ENCODE assay signal across 12 cellular contexts in genomic region chr7:55306331-55306730, GRCh38. TPM values are rescaled to one million over a fixed set of nuclear protein-coding genes. Genes with fewer than 3 reads are reported as not detected.
DNase-seq lines count a peak whose midpoint lies in the region; ATAC-seq and TF ChIP-seq lines count a peak whose summit lies in the region.
"Had no signal": no experiment of that assay in that cellular context is flagged by ENCODE, and none has a peak within 500 bp of the region (broad histone marks: within the 10 kb centered on the region; RNA-seq: fewer than 3 reads in every experiment).

No MANE protein-coding gene starts in this region.

- peaks cover 49 to 77% of the 10 kb centered on the region in 2 donors for H3K4me1 Mint-ChIP-seq in natural killer cell treated with Interleukin-12 subunit alpha and Interleukin-12 subunit beta and Interleukin-15 and Interleukin-18, amount 100 ng/mL, for 72 hours (ENCODE audit: low read depth in 2 of 2)
- peaks cover 43 to 49% of the 10 kb centered on the region in 2 donors for H3K4me1 Mint-ChIP-seq in natural killer cell

- peaks cover 29% of the 10 kb centered on the region for H3K27me3 ChIP-seq in foreskin keratinocyte
- H3K27me3 ChIP-seq: Peyer's patch, SJCRH30 had no signal

- H3K36me3 Mint-ChIP-seq in natural killer cell treated with Interleukin-12 subunit alpha and Interleukin-12 subunit beta and Interleukin-15 and Interleukin-18, amount 100 ng/mL, for 72 hours, result peaks cover 14% of the 10 kb centered on the region
- no peaks in the 10 kb centered on the region for H3K36me3 Mint-ChIP-seq in natural killer cell

- ATAC-seq in natural killer cell treated with Interleukin-12 subunit alpha and Interleukin-12 subunit beta and Interleukin-15 and Interleukin-18, amount 100 ng/mL, for 72 hours, result no peak
- ATAC-seq in natural killer cell (no peak), foreskin keratinocyte (peak; percentile 52), GM19467 (IDR thresholded peaks at IDR 0.05; ENCODE audit: unreplicated experiment) (no peak), HG02610 (IDR thresholded peaks at IDR 0.05; ENCODE audit: unreplicated experiment) (no peak)

- TF ChIP-seq CTCF in natural killer cell (IDR thresholded peaks at IDR 0.05) (no peak), astrocyte of the cerebellum (IDR thresholded peaks at IDR 0.05; ENCODE audit: low read depth, low read length, missing control alignments) (no peak), foreskin keratinocyte (conservative IDR thresholded peaks at IDR 0.05) (no peak)

- in situ Hi-C loops in astrocyte of the cerebellum (cut with HindIII; ENCODE audit: low sequenced_read_pairs), result no loop called here

- DNase-seq in natural killer cell treated with Interleukin-12 subunit alpha and Interleukin-12 subunit beta and Interleukin-15 and Interleukin-18, amount 100 ng/mL, for 72 hours (ENCODE audit: low spot score), result no peak
- DNase-seq in natural killer cell (no peak), astrocyte of the cerebellum (ENCODE audit: low read depth) (peak; percentile 16), foreskin keratinocyte (peak; percentile 29 to 61), SK-N-DZ (ENCODE audit: low spot score) (no peak)
- DNase-seq: AML-193, NCI-H446 treated with DMSO at 0.1 percent for 48 hours, NCI-H82, Peyer's patch had no signal

- intact Hi-C loops in natural killer cell (cut with micrococcal nuclease), result loop anchor here (5.0 kb wide), 1 partner anchor 581 kb away; the partner anchor contains the start of gene ZNF713

- peak overlapping the region; percentile 13 to 90 for H3K27ac Mint-ChIP-seq in natural killer cell treated with Interleukin-12 subunit alpha and Interleukin-12 subunit beta and Interleukin-15 and Interleukin-18, amount 100 ng/mL, for 72 hours
- no peak overlapping the region for H3K27ac Mint-ChIP-seq in natural killer cell

- peaks cover 50 to 51% of the 10 kb centered on the region in 2 donors for H3K27me3 Mint-ChIP-seq in natural killer cell treated with Interleukin-12 subunit alpha and Interleukin-12 subunit beta and Interleukin-15 and Interleukin-18, amount 100 ng/mL, for 72 hours
- peaks cover 51 to 73% of the 10 kb centered on the region in 2 donors for H3K27me3 Mint-ChIP-seq in natural killer cell (ENCODE audit: low read depth in 2 of 2)

- H3K27ac ChIP-seq in foreskin keratinocyte, result no peak overlapping the region
- H3K27ac ChIP-seq: Peyer's patch had no signal

- H3K4me3 Mint-ChIP-seq in natural killer cell treated with Interleukin-12 subunit alpha and Interleukin-12 subunit beta and Interleukin-15 and Interleukin-18, amount 100 ng/mL, for 72 hours, result no peak overlapping the region
- no peak overlapping the region for H3K4me3 Mint-ChIP-seq in natural killer cell

- H3K9me3 Mint-ChIP-seq in natural killer cell treated with Interleukin-12 subunit alpha and Interleukin-12 subunit beta and Interleukin-15 and Interleukin-18, amount 100 ng/mL, for 72 hours, result no peaks in the 10 kb centered on the region
- H3K9me3 Mint-ChIP-seq in natural killer cell, result no peaks in the 10 kb centered on the region

- no peak overlapping the region for H3K4me3 ChIP-seq in astrocyte of the cerebellum (ENCODE audit: low read depth, low read length)
- H3K4me3 ChIP-seq: Peyer's patch, SJCRH30 had no signal

- H3K4me1 ChIP-seq in foreskin keratinocyte, result no peaks in the 10 kb centered on the region
- H3K4me1 ChIP-seq: Peyer's patch had no signal

RNA-seq across cellular contexts. Expression of gene LANCL2, which starts 58.8 kb away (rescaled TPM):
- total RNA-seq in natural killer cell treated with Interleukin-12 subunit alpha and Interleukin-12 subunit beta and Interleukin-15 and Interleukin-18, amount 100 ng/mL, for 72 hours, result 10 to 100 TPM; 14.3 to 28.2 TPM
- total RNA-seq in natural killer cell, result 1 to 10 TPM; 7.2 to 9.4 (median 8.3) TPM
- 8.8 and 9.4 TPM in 2 replicates for total RNA-seq in foreskin keratinocyte
- polyA plus RNA-seq in foreskin keratinocyte, result 7.0 and 7.8 TPM in 2 replicates
- 9.3 and 9.9 TPM in 2 replicates for polyA plus RNA-seq in SK-N-DZ (2014; cell fraction: cytosol; rRNA removed)
- 5.9 and 8.8 TPM in 2 replicates for polyA plus RNA-seq in SK-N-DZ (2014; cell fraction: nucleus; rRNA removed)

Comparison
In these comparisons a context has a peak if more than half of its experiments do, and no peak if none do; other contexts are left out.
1. H3K27ac Mint-ChIP-seq: peak in natural killer cell treated with Interleukin-12 subunit alpha and Interleukin-12 subunit beta and Interleukin-15 and Interleukin-18, amount 100 ng/mL, for 72 hours (2 of 2); none in natural killer cell (0 of 2).
2. DNase-seq: peak in astrocyte of the cerebellum (single experiment) and foreskin keratinocyte (2 of 2); none in natural killer cell treated with Interleukin-12 subunit alpha and Interleukin-12 subunit beta and Interleukin-15 and Interleukin-18, amount 100 ng/mL, for 72 hours (single experiment), natural killer cell (single experiment) and SK-N-DZ (single experiment).